In genomic region chr18:904135-905090, GRCh38 we compare ENCODE assay signal across 9 cellular contexts. TPM values are rescaled to one million over a fixed set of nuclear protein-coding genes. Genes with fewer than 3 reads are reported as not detected.
DNase-seq lines count a peak whose midpoint lies in the region; ATAC-seq and TF ChIP-seq lines count a peak whose summit lies in the region.
"Had no signal": no experiment of that assay in that cellular context is flagged by ENCODE, and none has a peak within 500 bp of the region (broad histone marks: within the 10 kb centered on the region; RNA-seq: fewer than 3 reads in every experiment).

Gene ADCYAP1, plus strand, starts transcription at chr18:904871. Its CDS starts 516 bp downstream, at chr18:905387.

- no peak within 1 kb of the TSS for H3K4me3 ChIP-seq in LNCaP clone FGC (ENCODE audit: low read depth, low read length)
- H3K4me3 ChIP-seq: SJCRH30 had no signal

- H3K27ac Mint-ChIP-seq in activated T-helper 2 cell treated with anti-CD3 and anti-CD28 coated beads, Interferon-gamma antibody, Interleukin-2, Interleukin-4, amounts not matched to agents 10 μg/mL and 5 μg/mL and 100 μg/mL, durations not matched to agents 14 hours and 24 hours and 36 hours, result peak within 1 kb of the TSS; percentile 16
- peak within 1 kb of the TSS in 2 of 6 donors; percentile 3 to 28 for H3K27ac Mint-ChIP-seq in naive B cell

- DNase-seq in DMS79 treated with DMSO at 0.1 percent for 48 hours (lab: John Stamatoyannopoulos, UW) (peak; percentile 60), LNCaP clone FGC (ENCODE audit: low read depth) (no peak), naive B cell (no peak), NCI-H226 (no peak), SIG-M5 (lab: John Stamatoyannopoulos, UW) (no peak)
- DNase-seq in activated T-helper 2 cell treated with anti-CD3 and anti-CD28 coated beads, Interferon-gamma antibody, Interleukin-2, Interleukin-4, amounts not matched to agents 10 μg/mL and 5 μg/mL and 100 μg/mL, durations not matched to agents 14 hours and 24 hours and 36 hours (ENCODE audit: low spot score), result no peak

- peaks cover 3% of the 10 kb centered on the region for H3K9me3 Mint-ChIP-seq in activated T-helper 2 cell treated with anti-CD3 and anti-CD28 coated beads, Interferon-gamma antibody, Interleukin-2, Interleukin-4, amounts not matched to agents 10 μg/mL and 5 μg/mL and 100 μg/mL, durations not matched to agents 14 hours and 24 hours and 36 hours
- H3K9me3 Mint-ChIP-seq in naive B cell, result peaks cover 0 to 23% (median 5%) of the 10 kb centered on the region in 7 donors

- H3K4me1 Mint-ChIP-seq in activated T-helper 2 cell treated with anti-CD3 and anti-CD28 coated beads, Interferon-gamma antibody, Interleukin-2, Interleukin-4, amounts not matched to agents 10 μg/mL and 5 μg/mL and 100 μg/mL, durations not matched to agents 14 hours and 24 hours and 36 hours (ENCODE audit: low read depth), result peaks cover 9% of the 10 kb centered on the region
- H3K4me1 Mint-ChIP-seq in naive B cell, result peaks cover 4 to 12% (median 5%) of the 10 kb centered on the region in 3 donors

- peaks cover 3% of the 10 kb centered on the region for H3K36me3 Mint-ChIP-seq in activated T-helper 2 cell treated with anti-CD3 and anti-CD28 coated beads, Interferon-gamma antibody, Interleukin-2, Interleukin-4, amounts not matched to agents 10 μg/mL and 5 μg/mL and 100 μg/mL, durations not matched to agents 14 hours and 24 hours and 36 hours (ENCODE audit: low read depth)
- peaks cover 4 to 17% of the 10 kb centered on the region in 2 donors for H3K36me3 Mint-ChIP-seq in naive B cell

- peak; percentile 18; the same call in 1 of the 2 replicates for TF ChIP-seq CTCF in LNCaP clone FGC (IDR thresholded peaks at IDR 0.05; ENCODE audit: control insufficient read depth, extremely low read depth, insufficient read depth)

- no peak within 1 kb of the TSS for H3K4me3 Mint-ChIP-seq in activated T-helper 2 cell treated with anti-CD3 and anti-CD28 coated beads, Interferon-gamma antibody, Interleukin-2, Interleukin-4, amounts not matched to agents 10 μg/mL and 5 μg/mL and 100 μg/mL, durations not matched to agents 14 hours and 24 hours and 36 hours (ENCODE audit: low read depth)
- H3K4me3 Mint-ChIP-seq in naive B cell, result peak within 1 kb of the TSS in 5 of 8 donors; percentile 12 to 64 (median 27)

- peaks cover 66% of the 10 kb centered on the region for H3K27me3 Mint-ChIP-seq in activated T-helper 2 cell treated with anti-CD3 and anti-CD28 coated beads, Interferon-gamma antibody, Interleukin-2, Interleukin-4, amounts not matched to agents 10 μg/mL and 5 μg/mL and 100 μg/mL, durations not matched to agents 14 hours and 24 hours and 36 hours (ENCODE audit: low read depth)
- peaks cover 39 to 84% (median 79%) of the 10 kb centered on the region in 3 donors for H3K27me3 Mint-ChIP-seq in naive B cell

- intact Hi-C loops in activated T-helper 2 cell treated with anti-CD3 and anti-CD28 coated beads, Interferon-gamma antibody, Interleukin-2, Interleukin-4, amounts not matched to agents 10 μg/mL and 5 μg/mL and 100 μg/mL, durations not matched to agents 14 hours and 24 hours and 36 hours (cut with micrococcal nuclease), result no loop called here

- ATAC-seq in naive B cell (ENCODE audit: low read depth in 2 of 2) (no peak), GM18511 (IDR thresholded peaks at IDR 0.05; ENCODE audit: unreplicated experiment) (no peak)

RNA-seq across cellular contexts. Expression of gene ADCYAP1, which starts in this region (rescaled TPM):
- not detected in 2 replicates for total RNA-seq in activated T-helper 2 cell treated with anti-CD3 and anti-CD28 coated beads, Interferon-gamma antibody, Interleukin-2, Interleukin-4, amounts not matched to agents 10 μg/mL and 5 μg/mL and 100 μg/mL, durations not matched to agents 14 hours and 24 hours and 36 hours
- not detected for polyA plus RNA-seq in naive B cell (ENCODE audit: low read depth in 6 of 6)
- polyA plus RNA-seq: aorta had no signal
